8 cellular contexts compared by ENCODE assay signal in the genomic region with DNA sequence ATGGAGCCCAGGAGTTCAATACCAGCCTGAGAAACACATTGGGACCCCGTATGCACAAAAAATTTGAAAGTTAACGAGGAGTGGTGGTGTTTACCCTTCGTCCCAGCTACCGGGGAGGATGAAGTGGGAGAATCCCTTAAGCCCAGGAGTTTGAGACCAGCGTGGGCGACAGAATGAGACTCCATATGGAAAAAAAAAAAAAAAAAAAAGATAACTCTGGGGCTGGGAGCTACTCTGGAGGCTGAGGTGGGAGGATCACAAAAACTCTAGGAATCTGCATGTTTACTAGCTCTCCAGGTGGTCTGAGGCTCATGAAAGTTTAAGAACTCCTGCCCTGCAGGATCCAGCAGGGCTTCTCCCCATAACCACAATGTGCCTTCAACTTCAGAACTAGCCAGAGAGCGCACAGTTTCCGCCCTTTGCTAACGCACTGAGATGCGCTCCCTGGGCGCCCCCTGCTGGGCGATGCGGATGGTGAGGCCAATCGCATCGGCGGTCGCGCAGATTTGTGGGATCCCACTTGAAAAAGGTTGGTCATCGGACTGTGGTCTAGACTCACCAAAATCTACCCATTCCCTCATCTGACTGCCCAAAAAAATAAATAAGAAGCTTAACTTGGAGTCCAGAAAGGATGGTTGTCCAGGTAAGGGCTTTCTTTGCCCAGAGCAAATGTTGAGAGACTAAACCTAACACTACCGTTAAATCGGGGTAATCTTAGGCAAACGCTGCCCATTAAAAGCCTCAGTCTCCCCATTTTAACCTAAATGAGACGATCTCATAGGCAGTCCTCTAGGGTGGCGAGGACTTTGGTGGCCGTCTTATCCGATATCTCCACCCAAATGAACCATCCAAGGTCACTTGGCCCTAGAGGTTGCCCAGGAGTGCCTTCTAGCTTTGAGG. TPM values are rescaled to one million over a fixed set of nuclear protein-coding genes. Genes with fewer than 3 reads are reported as not detected.
DNase-seq lines count a peak whose midpoint lies in the region; FAIRE-seq and TF ChIP-seq lines count a peak whose summit lies in the region.

No MANE protein-coding gene starts in this region.

- peak; percentile 98 for TF ChIP-seq CTCF in bronchial epithelial cell (IDR thresholded peaks at IDR 0.05; ENCODE audit: insufficient read depth, low read length, severe bottlenecking)
- peak; percentile 98 for TF ChIP-seq CTCF in kidney epithelial cell (IDR thresholded peaks at IDR 0.05; ENCODE audit: insufficient read depth, low read length, poor library complexity, severe bottlenecking)

- peak; percentile 37 for DNase-seq in NK-92 treated with Interleukin-12 subunit alpha and Interleukin-12 subunit beta, amount 100 ng/mL, for 24 hours (lab: John Stamatoyannopoulos, UW)
- no peak for DNase-seq in NK-92 (lab: John Stamatoyannopoulos, UW; ENCODE audit: unreplicated experiment)
- DNase-seq in NCI-H1694 treated with DMSO at 0.1 percent for 48 hours (lab: John Stamatoyannopoulos, UW) = peak; percentile 39
- DNase-seq in activated CD4-positive, CD25-positive, alpha-beta regulatory T cell treated with anti-CD3 and anti-CD28 coated beads, Interleukin-2, amount 50 U/mL, for 16 hours (ENCODE audit: low read depth, low spot score) = peak; percentile 77
- peak; percentile 58 for DNase-seq in bronchial epithelial cell (ENCODE audit: low read depth)
- no peak for DNase-seq in kidney epithelial cell (ENCODE audit: low read depth)
- peak; percentile 86 for DNase-seq in stimulated activated CD4-positive, alpha-beta T cell treated with anti-CD3 and anti-CD28 coated beads, Interleukin-4, amount 100 ng/mL, for 1 hour
- no peak for DNase-seq in NCI-H2227 (lab: John Stamatoyannopoulos, UW; ENCODE audit: unreplicated experiment)

- H3K27me3 ChIP-seq in bronchial epithelial cell (ENCODE audit: control insufficient read depth, insufficient read depth, low read length) (peaks cover 5% of the 10 kb centered on the region), kidney epithelial cell (ENCODE audit: control insufficient read depth, insufficient read depth, low read length) (peaks cover 40% of the 10 kb centered on the region)

- peak; percentile 86 for FAIRE-seq in bronchial epithelial cell (lab: Jason Lieb, UNC)

- H3K4me3 ChIP-seq in bronchial epithelial cell (ENCODE audit: low read depth, low read length) (no peak overlapping the region), kidney epithelial cell (ENCODE audit: low read depth, low read length) (no peak overlapping the region)

- H3K36me3 ChIP-seq in bronchial epithelial cell (ENCODE audit: control insufficient read depth, insufficient read depth, low read length) (no peaks in the 10 kb centered on the region), kidney epithelial cell (ENCODE audit: control insufficient read depth, insufficient read depth, low read length) (no peaks in the 10 kb centered on the region)

RNA-seq across cellular contexts. Expression of gene ZNF683, which starts 8.8 kb away (rescaled TPM):
- total RNA-seq in bronchial epithelial cell = not detected in 2 replicates
- total RNA-seq in kidney epithelial cell = not detected in 2 replicates

RNA-seq across cellular contexts. Expression of gene CRYBG2, which starts 9.9 kb away (rescaled TPM):
- total RNA-seq in bronchial epithelial cell = 19.5 and 67.7 TPM in 2 replicates
- 2.7 and 18.6 TPM in 2 replicates for total RNA-seq in kidney epithelial cell

RNA-seq across cellular contexts. Expression of gene CD52, which starts 46.0 kb away (rescaled TPM):
- not detected in 2 replicates for total RNA-seq in bronchial epithelial cell
- total RNA-seq in kidney epithelial cell = 1.2 TPM in 1 of 2 replicates, not detected in the other

RNA-seq across cellular contexts. Expression of gene LIN28A, which starts 46.8 kb away (rescaled TPM):
- total RNA-seq in bronchial epithelial cell (not detected in 2 replicates), kidney epithelial cell (not detected in 2 replicates)

RNA-seq across cellular contexts. Expression of gene UBXN11, which starts 57.4 kb away (rescaled TPM):
- 2.6 and 3.1 TPM in 2 replicates for total RNA-seq in bronchial epithelial cell
- total RNA-seq in kidney epithelial cell = 9.4 and 10.2 TPM in 2 replicates

Comparison
In these comparisons a context has a peak if more than half of its experiments do, and no peak if none do; other contexts are left out.
1. DNase-seq: peak in NK-92 treated with Interleukin-12 subunit alpha and Interleukin-12 subunit beta, amount 100 ng/mL, for 24 hours (single experiment), NCI-H1694 treated with DMSO at 0.1 percent for 48 hours (single experiment), activated CD4-positive, CD25-positive, alpha-beta regulatory T cell treated with anti-CD3 and anti-CD28 coated beads, Interleukin-2, amount 50 U/mL, for 16 hours (single experiment), bronchial epithelial cell (single experiment) and stimulated activated CD4-positive, alpha-beta T cell treated with anti-CD3 and anti-CD28 coated beads, Interleukin-4, amount 100 ng/mL, for 1 hour (single experiment); none in NK-92 (single experiment), kidney epithelial cell (single experiment) and NCI-H2227 (single experiment).